ENCODE assay signal across 10 cellular contexts in genomic region chr5:93532370-93532769, GRCh38. TPM values are rescaled to one million over a fixed set of nuclear protein-coding genes. Genes with fewer than 3 reads are reported as not detected.
DNase-seq lines count a peak whose midpoint lies in the region; TF ChIP-seq lines count a peak whose summit lies in the region.
"Had no signal": no experiment of that assay in that cellular context is flagged by ENCODE, and none has a peak within 500 bp of the region (broad histone marks: within the 10 kb centered on the region; RNA-seq: fewer than 3 reads in every experiment).

No MANE protein-coding gene starts in this region.

- DNase-seq in AG08396 (ENCODE audit: low spot score) (peak; percentile 52), NCI-H446 treated with DMSO at 0.1 percent for 48 hours (lab: John Stamatoyannopoulos, UW) (peak; percentile 75), fibroblast of gingiva (ENCODE audit: low read depth) (peak; percentile 96), NCI-H1048 (lab: John Stamatoyannopoulos, UW) (no peak), H7 (no peak), NCI-H2227 treated with DMSO at 0.1 percent for 48 hours (lab: John Stamatoyannopoulos, UW) (no peak), GM19238 (ENCODE audit: insufficient read length, low spot score) (no peak)
- DNase-seq: CD8-positive, alpha-beta memory T cell; T-helper 17 cell had no signal

- H3K27me3 Mint-ChIP-seq in nephron (ENCODE audit: low read depth) = no peaks in the 10 kb centered on the region
- H3K27me3 Mint-ChIP-seq: T-helper 17 cell had no signal

- H3K4me3 Mint-ChIP-seq in nephron = no peak overlapping the region
- H3K4me3 Mint-ChIP-seq: CD8-positive, alpha-beta memory T cell; T-helper 17 cell had no signal

- no peak for TF ChIP-seq CTCF in nephron (IDR thresholded peaks at IDR 0.05; ENCODE audit: unreplicated experiment in 3 of 3)

- peaks cover 87% of the 10 kb centered on the region for H3K36me3 Mint-ChIP-seq in nephron (ENCODE audit: low read depth)
- H3K36me3 Mint-ChIP-seq: CD8-positive, alpha-beta memory T cell had no signal

- H3K36me3 ChIP-seq in H7 (replicated peaks; ENCODE audit: control insufficient read depth, insufficient read depth, low read length) = no peaks in the 10 kb centered on the region

- H3K9me3 Mint-ChIP-seq in nephron = peaks cover 27% of the 10 kb centered on the region

- H3K4me1 Mint-ChIP-seq in nephron = peaks cover 20% of the 10 kb centered on the region
- H3K4me1 Mint-ChIP-seq: CD8-positive, alpha-beta memory T cell; T-helper 17 cell had no signal

- no peaks in the 10 kb centered on the region for H3K27me3 ChIP-seq in H7 (ENCODE audit: control insufficient read depth, insufficient read depth, low read length)

- H3K4me3 ChIP-seq in H7 (ENCODE audit: insufficient read depth, low read depth, low read length) = no peak overlapping the region

- peak overlapping the region in 2 of 3 experiments; percentile 59 to 76 for H3K27ac Mint-ChIP-seq in nephron
- H3K27ac Mint-ChIP-seq: CD8-positive, alpha-beta memory T cell; T-helper 17 cell had no signal

RNA-seq across cellular contexts. Expression of gene NR2F1-AS1, which starts 48.6 kb away (rescaled TPM):
- 1.1 and 1.8 TPM in 2 replicates for total RNA-seq in H7 (2014; rRNA removed; shearing (Covaris generic))
- total RNA-seq: CD8-positive, alpha-beta memory T cell; T-helper 17 cell had no signal

RNA-seq across cellular contexts. Expression of gene NR2F1, which starts 50.7 kb away (rescaled TPM):
- not detected in 2 replicates for total RNA-seq in H7 (2014; rRNA removed; shearing (Covaris generic))
- total RNA-seq: CD8-positive, alpha-beta memory T cell; T-helper 17 cell had no signal

Comparison
In these comparisons a context has a peak if more than half of its experiments do, and no peak if none do; other contexts are left out.
1. DNase-seq: peak in AG08396 (single experiment), NCI-H446 treated with DMSO at 0.1 percent for 48 hours (single experiment) and fibroblast of gingiva (single experiment); none in NCI-H1048 (single experiment), H7 (single experiment), NCI-H2227 treated with DMSO at 0.1 percent for 48 hours (single experiment) and GM19238 (single experiment).